Comparison of ENCODE assay signal across 1 cellular context in the genomic region with DNA sequence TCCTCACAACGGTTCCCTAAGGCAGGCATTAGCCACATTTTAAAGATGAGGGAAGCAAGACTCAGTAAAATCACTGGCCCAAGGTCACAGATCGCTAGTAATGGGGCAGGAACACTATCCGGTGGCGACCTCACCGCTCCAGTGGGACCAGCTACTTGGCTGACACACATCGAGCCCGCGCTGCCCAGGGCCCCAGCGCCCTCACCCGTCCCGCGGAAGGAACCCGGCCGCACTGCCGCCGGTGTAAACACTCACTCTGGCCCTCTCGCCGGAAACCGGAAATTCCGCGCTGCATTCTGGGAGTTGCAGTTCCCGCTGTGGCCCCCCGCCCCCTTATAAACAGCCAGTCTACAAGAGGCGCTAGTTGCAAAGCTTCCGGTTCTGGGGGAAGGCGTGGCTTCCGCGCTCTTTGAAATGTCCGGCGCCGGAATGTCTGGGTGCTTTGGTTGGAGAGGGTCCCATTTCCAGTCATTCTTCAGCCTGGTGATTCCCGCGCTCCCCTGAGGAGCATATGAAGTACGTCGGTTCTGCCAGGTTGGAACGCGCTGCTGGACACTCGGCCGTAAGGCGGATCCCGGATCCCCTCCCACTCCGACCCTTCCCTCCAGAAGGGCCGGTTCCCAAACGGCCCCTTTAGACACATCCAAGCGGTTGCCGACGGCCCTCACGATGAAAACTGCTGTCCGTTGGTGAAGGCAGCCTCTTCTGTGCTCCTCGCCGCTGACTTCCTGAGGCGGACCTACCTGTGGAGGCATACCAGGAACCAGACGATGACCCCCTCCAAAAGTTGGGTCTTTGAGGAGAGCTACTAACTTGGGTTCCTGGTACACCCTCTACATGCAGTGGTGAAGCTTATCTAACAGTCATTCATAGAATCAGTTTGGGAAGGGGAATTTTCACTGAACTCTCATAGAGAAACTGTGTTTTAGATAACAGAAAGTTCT.
TF ChIP-seq lines count a peak whose summit lies in the region.

A gene with protein sequence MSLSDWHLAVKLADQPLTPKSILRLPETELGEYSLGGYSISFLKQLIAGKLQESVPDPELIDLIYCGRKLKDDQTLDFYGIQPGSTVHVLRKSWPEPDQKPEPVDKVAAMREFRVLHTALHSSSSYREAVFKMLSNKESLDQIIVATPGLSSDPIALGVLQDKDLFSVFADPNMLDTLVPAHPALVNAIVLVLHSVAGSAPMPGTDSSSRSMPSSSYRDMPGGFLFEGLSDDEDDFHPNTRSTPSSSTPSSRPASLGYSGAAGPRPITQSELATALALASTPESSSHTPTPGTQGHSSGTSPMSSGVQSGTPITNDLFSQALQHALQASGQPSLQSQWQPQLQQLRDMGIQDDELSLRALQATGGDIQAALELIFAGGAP (minus strand): TSS at position 258 of the 944 bp plus-strand sequence. CDS start 2,293 bp downstream, outside the sequence.

TF ChIP-seq in neural cell, 6 proteins besides CTCF, POLR2A, EP300 and RAD21:
- TF ChIP-seq MXI1 (conservative IDR thresholded peaks at IDR 0.05; ENCODE audit: poor library complexity, severe bottlenecking) (peak; percentile 89), SMC3 (conservative IDR thresholded peaks at IDR 0.05; ENCODE audit: poor library complexity) (peak; percentile 51), TAF1 (IDR thresholded peaks at IDR 0.05; ENCODE audit: low read depth) (peak; percentile 51), EZH2 (IDR thresholded peaks at IDR 0.05; ENCODE audit: borderline replicate concordance, insufficient read depth, low read length, poor library complexity, severe bottlenecking) (no peak), POLR2AphosphoS5 (IDR thresholded peaks at IDR 0.05) (peak; percentile 89)
- TF ChIP-seq, protein P1, sequence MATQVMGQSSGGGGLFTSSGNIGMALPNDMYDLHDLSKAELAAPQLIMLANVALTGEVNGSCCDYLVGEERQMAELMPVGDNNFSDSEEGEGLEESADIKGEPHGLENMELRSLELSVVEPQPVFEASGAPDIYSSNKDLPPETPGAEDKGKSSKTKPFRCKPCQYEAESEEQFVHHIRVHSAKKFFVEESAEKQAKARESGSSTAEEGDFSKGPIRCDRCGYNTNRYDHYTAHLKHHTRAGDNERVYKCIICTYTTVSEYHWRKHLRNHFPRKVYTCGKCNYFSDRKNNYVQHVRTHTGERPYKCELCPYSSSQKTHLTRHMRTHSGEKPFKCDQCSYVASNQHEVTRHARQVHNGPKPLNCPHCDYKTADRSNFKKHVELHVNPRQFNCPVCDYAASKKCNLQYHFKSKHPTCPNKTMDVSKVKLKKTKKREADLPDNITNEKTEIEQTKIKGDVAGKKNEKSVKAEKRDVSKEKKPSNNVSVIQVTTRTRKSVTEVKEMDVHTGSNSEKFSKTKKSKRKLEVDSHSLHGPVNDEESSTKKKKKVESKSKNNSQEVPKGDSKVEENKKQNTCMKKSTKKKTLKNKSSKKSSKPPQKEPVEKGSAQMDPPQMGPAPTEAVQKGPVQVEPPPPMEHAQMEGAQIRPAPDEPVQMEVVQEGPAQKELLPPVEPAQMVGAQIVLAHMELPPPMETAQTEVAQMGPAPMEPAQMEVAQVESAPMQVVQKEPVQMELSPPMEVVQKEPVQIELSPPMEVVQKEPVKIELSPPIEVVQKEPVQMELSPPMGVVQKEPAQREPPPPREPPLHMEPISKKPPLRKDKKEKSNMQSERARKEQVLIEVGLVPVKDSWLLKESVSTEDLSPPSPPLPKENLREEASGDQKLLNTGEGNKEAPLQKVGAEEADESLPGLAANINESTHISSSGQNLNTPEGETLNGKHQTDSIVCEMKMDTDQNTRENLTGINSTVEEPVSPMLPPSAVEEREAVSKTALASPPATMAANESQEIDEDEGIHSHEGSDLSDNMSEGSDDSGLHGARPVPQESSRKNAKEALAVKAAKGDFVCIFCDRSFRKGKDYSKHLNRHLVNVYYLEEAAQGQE (IDR thresholded peaks at IDR 0.05; ENCODE audit: borderline replicate concordance) = peak; percentile 23
